Comparison of ENCODE assay signal across 2 cellular contexts in the genomic region with DNA sequence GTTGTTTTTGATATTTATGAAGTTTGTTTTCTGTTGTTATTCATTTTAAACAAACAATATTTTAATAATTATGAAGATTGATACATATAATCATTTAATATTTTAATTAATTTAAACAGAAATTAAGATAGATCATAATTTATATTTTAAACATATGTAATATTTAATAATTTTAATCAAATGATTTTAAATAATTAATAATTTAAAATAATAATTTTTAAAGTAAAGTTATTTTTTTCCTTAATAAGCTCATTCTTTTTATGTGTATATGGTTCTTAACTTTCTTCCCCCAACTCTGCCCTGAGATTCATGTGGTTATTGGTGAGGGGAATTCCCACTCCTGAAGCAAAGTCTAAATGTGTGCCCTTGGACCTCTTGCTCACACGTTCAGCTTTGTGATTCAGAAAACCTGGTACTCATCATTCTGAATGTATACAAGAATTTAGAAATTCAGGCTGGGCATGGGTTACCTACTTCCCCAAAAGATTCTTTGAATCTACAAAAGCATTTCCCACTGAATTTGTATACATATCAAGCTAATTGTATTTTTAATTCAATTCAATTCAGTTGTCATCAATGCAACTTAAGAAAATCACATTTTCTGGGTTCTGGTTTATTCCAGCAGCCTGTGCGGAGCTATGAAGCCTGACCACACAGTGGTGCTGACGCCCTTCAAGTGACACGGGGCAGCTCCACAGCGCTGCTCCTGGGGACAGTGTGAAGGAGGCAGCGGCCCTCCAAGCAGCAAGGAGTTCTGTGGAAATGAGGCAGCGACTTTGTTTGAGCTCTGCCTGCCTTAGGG.
TF ChIP-seq lines count a peak whose summit lies in the region.

No MANE protein-coding gene starts in this region.

TF ChIP-seq in A549, 52 proteins besides CTCF, POLR2A, EP300 and RAD21 (continued from another document):
- TF ChIP-seq, protein P1, sequence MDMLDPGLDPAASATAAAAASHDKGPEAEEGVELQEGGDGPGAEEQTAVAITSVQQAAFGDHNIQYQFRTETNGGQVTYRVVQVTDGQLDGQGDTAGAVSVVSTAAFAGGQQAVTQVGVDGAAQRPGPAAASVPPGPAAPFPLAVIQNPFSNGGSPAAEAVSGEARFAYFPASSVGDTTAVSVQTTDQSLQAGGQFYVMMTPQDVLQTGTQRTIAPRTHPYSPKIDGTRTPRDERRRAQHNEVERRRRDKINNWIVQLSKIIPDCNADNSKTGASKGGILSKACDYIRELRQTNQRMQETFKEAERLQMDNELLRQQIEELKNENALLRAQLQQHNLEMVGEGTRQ (IDR thresholded peaks at IDR 0.05), result no peak
- TF ChIP-seq NPAS2 (CRISPR knock-in tag; IDR thresholded peaks at IDR 0.05; ENCODE audit: borderline replicate concordance) (no peak), MAFK (IDR thresholded peaks at IDR 0.05; ENCODE audit: partially characterized antibody) (no peak), CHD2 (IDR thresholded peaks at IDR 0.05; ENCODE audit: low read length, partially characterized antibody) (no peak)

TF ChIP-seq in SK-N-SH treated with all-trans-retinoic acid at 6 μM for 48 hours, 23 proteins besides CTCF, POLR2A, EP300 and RAD21 (continued from another document):
- TF ChIP-seq PPARA (CRISPR knock-in tag; IDR thresholded peaks at IDR 0.05; ENCODE audit: borderline replicate concordance) (no peak), PATZ1 (CRISPR knock-in tag; IDR thresholded peaks at IDR 0.05; ENCODE audit: borderline replicate concordance) (no peak), BACH2 (CRISPR knock-in tag; IDR thresholded peaks at IDR 0.05; ENCODE audit: borderline replicate concordance) (no peak), TCF4 (CRISPR knock-in tag; IDR thresholded peaks at IDR 0.05; ENCODE audit: borderline replicate concordance) (no peak), RARB (CRISPR knock-in tag; IDR thresholded peaks at IDR 0.05) (no peak), OSR1 (CRISPR knock-in tag; IDR thresholded peaks at IDR 0.05) (no peak), CSRNP3 (CRISPR knock-in tag; IDR thresholded peaks at IDR 0.05) (no peak), POU6F1 (CRISPR knock-in tag; IDR thresholded peaks at IDR 0.05; ENCODE audit: borderline replicate concordance, low read depth) (no peak), SNAI2 (CRISPR knock-in tag; IDR thresholded peaks at IDR 0.05) (no peak), ZC3H10 (CRISPR knock-in tag; IDR thresholded peaks at IDR 0.05) (no peak), CSDC2 (CRISPR knock-in tag; IDR thresholded peaks at IDR 0.05) (no peak), GLIS3 (CRISPR knock-in tag; IDR thresholded peaks at IDR 0.05) (no peak)
- TF ChIP-seq, protein P2, sequence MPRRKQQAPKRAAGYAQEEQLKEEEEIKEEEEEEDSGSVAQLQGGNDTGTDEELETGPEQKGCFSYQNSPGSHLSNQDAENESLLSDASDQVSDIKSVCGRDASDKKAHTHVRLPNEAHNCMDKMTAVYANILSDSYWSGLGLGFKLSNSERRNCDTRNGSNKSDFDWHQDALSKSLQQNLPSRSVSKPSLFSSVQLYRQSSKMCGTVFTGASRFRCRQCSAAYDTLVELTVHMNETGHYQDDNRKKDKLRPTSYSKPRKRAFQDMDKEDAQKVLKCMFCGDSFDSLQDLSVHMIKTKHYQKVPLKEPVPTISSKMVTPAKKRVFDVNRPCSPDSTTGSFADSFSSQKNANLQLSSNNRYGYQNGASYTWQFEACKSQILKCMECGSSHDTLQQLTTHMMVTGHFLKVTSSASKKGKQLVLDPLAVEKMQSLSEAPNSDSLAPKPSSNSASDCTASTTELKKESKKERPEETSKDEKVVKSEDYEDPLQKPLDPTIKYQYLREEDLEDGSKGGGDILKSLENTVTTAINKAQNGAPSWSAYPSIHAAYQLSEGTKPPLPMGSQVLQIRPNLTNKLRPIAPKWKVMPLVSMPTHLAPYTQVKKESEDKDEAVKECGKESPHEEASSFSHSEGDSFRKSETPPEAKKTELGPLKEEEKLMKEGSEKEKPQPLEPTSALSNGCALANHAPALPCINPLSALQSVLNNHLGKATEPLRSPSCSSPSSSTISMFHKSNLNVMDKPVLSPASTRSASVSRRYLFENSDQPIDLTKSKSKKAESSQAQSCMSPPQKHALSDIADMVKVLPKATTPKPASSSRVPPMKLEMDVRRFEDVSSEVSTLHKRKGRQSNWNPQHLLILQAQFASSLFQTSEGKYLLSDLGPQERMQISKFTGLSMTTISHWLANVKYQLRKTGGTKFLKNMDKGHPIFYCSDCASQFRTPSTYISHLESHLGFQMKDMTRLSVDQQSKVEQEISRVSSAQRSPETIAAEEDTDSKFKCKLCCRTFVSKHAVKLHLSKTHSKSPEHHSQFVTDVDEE (CRISPR knock-in tag; IDR thresholded peaks at IDR 0.05), result no peak
- TF ChIP-seq, protein P3, sequence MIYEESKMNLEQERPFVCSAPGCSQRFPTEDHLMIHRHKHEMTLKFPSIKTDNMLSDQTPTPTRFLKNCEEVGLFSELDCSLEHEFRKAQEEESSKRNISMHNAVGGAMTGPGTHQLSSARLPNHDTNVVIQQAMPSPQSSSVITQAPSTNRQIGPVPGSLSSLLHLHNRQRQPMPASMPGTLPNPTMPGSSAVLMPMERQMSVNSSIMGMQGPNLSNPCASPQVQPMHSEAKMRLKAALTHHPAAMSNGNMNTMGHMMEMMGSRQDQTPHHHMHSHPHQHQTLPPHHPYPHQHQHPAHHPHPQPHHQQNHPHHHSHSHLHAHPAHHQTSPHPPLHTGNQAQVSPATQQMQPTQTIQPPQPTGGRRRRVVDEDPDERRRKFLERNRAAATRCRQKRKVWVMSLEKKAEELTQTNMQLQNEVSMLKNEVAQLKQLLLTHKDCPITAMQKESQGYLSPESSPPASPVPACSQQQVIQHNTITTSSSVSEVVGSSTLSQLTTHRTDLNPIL (CRISPR knock-in tag; IDR thresholded peaks at IDR 0.05; ENCODE audit: low read depth), result no peak
